ENCODE assay signal across 1 cellular context in genomic region chr17:43581581-43581980, GRCh38.
TF ChIP-seq lines count a peak whose summit lies in the region.

No MANE protein-coding gene starts in this region.

TF ChIP-seq in HepG2, 621 proteins besides CTCF, POLR2A, EP300 and RAD21 (continued from another document and continues in another):
- TF ChIP-seq TFE3 (CRISPR knock-in tag; IDR thresholded peaks at IDR 0.05) (no peak), ZNF10 (CRISPR knock-in tag; IDR thresholded peaks at IDR 0.05; ENCODE audit: borderline replicate concordance, low read depth) (no peak), CHD4 (IDR thresholded peaks at IDR 0.05; ENCODE audit: borderline replicate concordance, low read length) (no peak; the same call in 1 of the 2 replicates), SALL2 (CRISPR knock-in tag; IDR thresholded peaks at IDR 0.05) (no peak), ZSCAN9 (CRISPR knock-in tag; IDR thresholded peaks at IDR 0.05; ENCODE audit: borderline replicate concordance) (no peak), DR1 (CRISPR knock-in tag; IDR thresholded peaks at IDR 0.05) (no peak), ZMYM3 (CRISPR knock-in tag; IDR thresholded peaks at IDR 0.05) (peak; percentile 11; the same call in 1 of the 2 replicates), EHMT2 (IDR thresholded peaks at IDR 0.05; ENCODE audit: borderline replicate concordance, low read depth, low read length) (no peak; the same call in 1 of the 2 replicates), NFIC (IDR thresholded peaks at IDR 0.05; ENCODE audit: low read length) (no peak), TCF7 (IDR thresholded peaks at IDR 0.05; ENCODE audit: low read depth) (peak; percentile 18; the same call in 1 of the 2 replicates), TBX2 (CRISPR knock-in tag; IDR thresholded peaks at IDR 0.05; ENCODE audit: borderline replicate concordance) (no peak), ZNF615 (CRISPR knock-in tag; IDR thresholded peaks at IDR 0.05; ENCODE audit: borderline replicate concordance) (no peak), HOXD1 (CRISPR knock-in tag; IDR thresholded peaks at IDR 0.05) (no peak), FOXK2 (IDR thresholded peaks at IDR 0.05) (no peak), ZNF766 (CRISPR knock-in tag; IDR thresholded peaks at IDR 0.05; ENCODE audit: borderline replicate concordance) (no peak), ZEB1 (IDR thresholded peaks at IDR 0.05; ENCODE audit: insufficient replicate concordance, low read depth) (no peak), ZNF343 (CRISPR knock-in tag; IDR thresholded peaks at IDR 0.05) (no peak), ZNF550 (CRISPR knock-in tag; IDR thresholded peaks at IDR 0.05; ENCODE audit: borderline replicate concordance) (no peak), RBM39 (IDR thresholded peaks at IDR 0.05; ENCODE audit: low read depth, low read length, poor library complexity, severe bottlenecking) (no peak), ZHX1 (CRISPR knock-in tag; IDR thresholded peaks at IDR 0.05; ENCODE audit: low read depth) (no peak), FLYWCH1 (CRISPR knock-in tag; IDR thresholded peaks at IDR 0.05) (no peak), ZHX2 (IDR thresholded peaks at IDR 0.05; ENCODE audit: low read depth) (no peak), ZHX2 (CRISPR knock-in tag; IDR thresholded peaks at IDR 0.05; ENCODE audit: borderline replicate concordance) (no peak), SMARCC2 (IDR thresholded peaks at IDR 0.05) (no peak)
- TF ChIP-seq, protein P1, sequence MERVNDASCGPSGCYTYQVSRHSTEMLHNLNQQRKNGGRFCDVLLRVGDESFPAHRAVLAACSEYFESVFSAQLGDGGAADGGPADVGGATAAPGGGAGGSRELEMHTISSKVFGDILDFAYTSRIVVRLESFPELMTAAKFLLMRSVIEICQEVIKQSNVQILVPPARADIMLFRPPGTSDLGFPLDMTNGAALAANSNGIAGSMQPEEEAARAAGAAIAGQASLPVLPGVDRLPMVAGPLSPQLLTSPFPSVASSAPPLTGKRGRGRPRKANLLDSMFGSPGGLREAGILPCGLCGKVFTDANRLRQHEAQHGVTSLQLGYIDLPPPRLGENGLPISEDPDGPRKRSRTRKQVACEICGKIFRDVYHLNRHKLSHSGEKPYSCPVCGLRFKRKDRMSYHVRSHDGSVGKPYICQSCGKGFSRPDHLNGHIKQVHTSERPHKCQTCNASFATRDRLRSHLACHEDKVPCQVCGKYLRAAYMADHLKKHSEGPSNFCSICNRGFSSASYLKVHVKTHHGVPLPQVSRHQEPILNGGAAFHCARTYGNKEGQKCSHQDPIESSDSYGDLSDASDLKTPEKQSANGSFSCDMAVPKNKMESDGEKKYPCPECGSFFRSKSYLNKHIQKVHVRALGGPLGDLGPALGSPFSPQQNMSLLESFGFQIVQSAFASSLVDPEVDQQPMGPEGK (CRISPR knock-in tag; IDR thresholded peaks at IDR 0.05) = peak; percentile 92
- TF ChIP-seq, protein P2, sequence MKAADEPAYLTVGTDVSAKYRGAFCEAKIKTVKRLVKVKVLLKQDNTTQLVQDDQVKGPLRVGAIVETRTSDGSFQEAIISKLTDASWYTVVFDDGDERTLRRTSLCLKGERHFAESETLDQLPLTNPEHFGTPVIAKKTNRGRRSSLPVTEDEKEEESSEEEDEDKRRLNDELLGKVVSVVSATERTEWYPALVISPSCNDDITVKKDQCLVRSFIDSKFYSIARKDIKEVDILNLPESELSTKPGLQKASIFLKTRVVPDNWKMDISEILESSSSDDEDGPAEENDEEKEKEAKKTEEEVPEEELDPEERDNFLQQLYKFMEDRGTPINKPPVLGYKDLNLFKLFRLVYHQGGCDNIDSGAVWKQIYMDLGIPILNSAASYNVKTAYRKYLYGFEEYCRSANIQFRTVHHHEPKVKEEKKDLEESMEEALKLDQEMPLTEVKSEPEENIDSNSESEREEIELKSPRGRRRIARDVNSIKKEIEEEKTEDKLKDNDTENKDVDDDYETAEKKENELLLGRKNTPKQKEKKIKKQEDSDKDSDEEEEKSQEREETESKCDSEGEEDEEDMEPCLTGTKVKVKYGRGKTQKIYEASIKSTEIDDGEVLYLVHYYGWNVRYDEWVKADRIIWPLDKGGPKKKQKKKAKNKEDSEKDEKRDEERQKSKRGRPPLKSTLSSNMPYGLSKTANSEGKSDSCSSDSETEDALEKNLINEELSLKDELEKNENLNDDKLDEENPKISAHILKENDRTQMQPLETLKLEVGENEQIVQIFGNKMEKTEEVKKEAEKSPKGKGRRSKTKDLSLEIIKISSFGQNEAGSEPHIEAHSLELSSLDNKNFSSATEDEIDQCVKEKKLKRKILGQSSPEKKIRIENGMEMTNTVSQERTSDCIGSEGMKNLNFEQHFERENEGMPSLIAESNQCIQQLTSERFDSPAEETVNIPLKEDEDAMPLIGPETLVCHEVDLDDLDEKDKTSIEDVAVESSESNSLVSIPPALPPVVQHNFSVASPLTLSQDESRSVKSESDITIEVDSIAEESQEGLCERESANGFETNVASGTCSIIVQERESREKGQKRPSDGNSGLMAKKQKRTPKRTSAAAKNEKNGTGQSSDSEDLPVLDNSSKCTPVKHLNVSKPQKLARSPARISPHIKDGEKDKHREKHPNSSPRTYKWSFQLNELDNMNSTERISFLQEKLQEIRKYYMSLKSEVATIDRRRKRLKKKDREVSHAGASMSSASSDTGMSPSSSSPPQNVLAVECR (CRISPR knock-in tag; IDR thresholded peaks at IDR 0.05; ENCODE audit: borderline replicate concordance) = no peak
- TF ChIP-seq, protein P3, sequence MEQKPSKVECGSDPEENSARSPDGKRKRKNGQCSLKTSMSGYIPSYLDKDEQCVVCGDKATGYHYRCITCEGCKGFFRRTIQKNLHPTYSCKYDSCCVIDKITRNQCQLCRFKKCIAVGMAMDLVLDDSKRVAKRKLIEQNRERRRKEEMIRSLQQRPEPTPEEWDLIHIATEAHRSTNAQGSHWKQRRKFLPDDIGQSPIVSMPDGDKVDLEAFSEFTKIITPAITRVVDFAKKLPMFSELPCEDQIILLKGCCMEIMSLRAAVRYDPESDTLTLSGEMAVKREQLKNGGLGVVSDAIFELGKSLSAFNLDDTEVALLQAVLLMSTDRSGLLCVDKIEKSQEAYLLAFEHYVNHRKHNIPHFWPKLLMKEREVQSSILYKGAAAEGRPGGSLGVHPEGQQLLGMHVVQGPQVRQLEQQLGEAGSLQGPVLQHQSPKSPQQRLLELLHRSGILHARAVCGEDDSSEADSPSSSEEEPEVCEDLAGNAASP (CRISPR knock-in tag; IDR thresholded peaks at IDR 0.05; ENCODE audit: borderline replicate concordance) = peak; percentile 47; the same call in 1 of the 2 replicates
- TF ChIP-seq, protein P4, sequence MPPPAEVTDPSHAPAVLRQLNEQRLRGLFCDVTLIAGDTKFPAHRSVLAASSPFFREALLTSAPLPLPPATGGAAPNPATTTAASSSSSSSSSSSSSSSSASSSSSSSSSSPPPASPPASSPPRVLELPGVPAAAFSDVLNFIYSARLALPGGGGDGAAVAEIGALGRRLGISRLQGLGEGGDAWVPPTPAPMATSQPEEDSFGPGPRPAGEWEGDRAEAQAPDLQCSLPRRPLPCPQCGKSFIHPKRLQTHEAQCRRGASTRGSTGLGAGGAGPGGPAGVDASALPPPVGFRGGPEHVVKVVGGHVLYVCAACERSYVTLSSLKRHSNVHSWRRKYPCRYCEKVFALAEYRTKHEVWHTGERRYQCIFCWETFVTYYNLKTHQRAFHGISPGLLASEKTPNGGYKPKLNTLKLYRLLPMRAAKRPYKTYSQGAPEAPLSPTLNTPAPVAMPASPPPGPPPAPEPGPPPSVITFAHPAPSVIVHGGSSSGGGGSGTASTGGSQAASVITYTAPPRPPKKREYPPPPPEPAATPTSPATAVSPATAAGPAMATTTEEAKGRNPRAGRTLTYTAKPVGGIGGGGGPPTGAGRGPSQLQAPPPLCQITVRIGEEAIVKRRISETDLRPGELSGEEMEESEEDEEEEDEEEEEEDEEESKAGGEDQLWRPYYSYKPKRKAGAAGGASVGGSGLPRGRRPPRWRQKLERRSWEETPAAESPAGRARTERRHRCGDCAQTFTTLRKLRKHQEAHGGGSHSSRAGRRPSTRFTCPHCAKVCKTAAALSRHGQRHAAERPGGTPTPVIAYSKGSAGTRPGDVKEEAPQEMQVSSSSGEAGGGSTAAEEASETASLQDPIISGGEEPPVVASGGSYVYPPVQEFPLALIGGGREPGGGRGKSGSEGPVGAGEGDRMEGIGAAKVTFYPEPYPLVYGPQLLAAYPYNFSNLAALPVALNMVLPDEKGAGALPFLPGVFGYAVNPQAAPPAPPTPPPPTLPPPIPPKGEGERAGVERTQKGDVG (CRISPR knock-in tag; IDR thresholded peaks at IDR 0.05; ENCODE audit: borderline replicate concordance) = peak; percentile 61; the same call in 1 of the 2 replicates
- TF ChIP-seq, protein P5, sequence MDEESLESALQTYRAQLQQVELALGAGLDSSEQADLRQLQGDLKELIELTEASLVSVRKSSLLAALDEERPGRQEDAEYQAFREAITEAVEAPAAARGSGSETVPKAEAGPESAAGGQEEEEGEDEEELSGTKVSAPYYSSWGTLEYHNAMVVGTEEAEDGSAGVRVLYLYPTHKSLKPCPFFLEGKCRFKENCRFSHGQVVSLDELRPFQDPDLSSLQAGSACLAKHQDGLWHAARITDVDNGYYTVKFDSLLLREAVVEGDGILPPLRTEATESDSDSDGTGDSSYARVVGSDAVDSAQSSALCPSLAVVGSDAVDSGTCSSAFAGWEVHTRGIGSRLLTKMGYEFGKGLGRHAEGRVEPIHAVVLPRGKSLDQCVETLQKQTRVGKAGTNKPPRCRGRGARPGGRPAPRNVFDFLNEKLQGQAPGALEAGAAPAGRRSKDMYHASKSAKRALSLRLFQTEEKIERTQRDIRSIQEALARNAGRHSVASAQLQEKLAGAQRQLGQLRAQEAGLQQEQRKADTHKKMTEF (CRISPR knock-in tag; IDR thresholded peaks at IDR 0.05) = peak; percentile 56; the same call in 1 of the 2 replicates
